Comparison of ENCODE assay signal across 3 cellular contexts in the genomic region with DNA sequence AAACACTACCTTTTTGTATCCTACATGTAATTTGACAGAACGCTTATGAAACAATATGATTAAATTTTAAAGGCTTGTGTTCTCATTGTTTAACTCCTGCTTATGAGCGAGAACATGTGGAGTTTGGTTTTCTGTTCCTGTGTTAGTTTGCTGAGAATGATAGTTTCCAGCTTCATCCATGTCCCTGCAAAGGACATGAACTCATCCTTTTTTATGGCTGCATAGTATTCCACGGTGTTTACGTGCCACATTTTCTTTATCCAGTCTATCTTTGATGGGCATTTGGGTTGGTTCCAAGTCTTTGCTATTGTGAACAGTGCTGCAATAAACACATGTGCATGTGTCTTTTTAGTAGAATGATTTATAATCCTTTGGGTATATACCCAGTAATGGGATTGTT. TPM values are rescaled to one million over a fixed set of nuclear protein-coding genes. Genes with fewer than 3 reads are reported as not detected.
"Had no signal": no experiment of that assay in that cellular context is flagged by ENCODE, and none has a peak within 500 bp of the region (broad histone marks: within the 10 kb centered on the region; RNA-seq: fewer than 3 reads in every experiment).

No MANE protein-coding gene starts in this region.

RNA-seq across cellular contexts. Expression of gene CPED1, which starts 16.5 kb away (rescaled TPM):
- total RNA-seq: naive thymus-derived CD8-positive, alpha-beta T cell; natural killer cell treated with Interleukin-12 subunit alpha and Interleukin-12 subunit beta and Interleukin-15 and Interleukin-18, amount 100 ng/mL, for 72 hours had no signal
- polyA plus RNA-seq: naive thymus-derived CD8-positive, alpha-beta T cell; neural cell had no signal
